Comparison of ENCODE assay signal across 1 cellular context in the genomic region with DNA sequence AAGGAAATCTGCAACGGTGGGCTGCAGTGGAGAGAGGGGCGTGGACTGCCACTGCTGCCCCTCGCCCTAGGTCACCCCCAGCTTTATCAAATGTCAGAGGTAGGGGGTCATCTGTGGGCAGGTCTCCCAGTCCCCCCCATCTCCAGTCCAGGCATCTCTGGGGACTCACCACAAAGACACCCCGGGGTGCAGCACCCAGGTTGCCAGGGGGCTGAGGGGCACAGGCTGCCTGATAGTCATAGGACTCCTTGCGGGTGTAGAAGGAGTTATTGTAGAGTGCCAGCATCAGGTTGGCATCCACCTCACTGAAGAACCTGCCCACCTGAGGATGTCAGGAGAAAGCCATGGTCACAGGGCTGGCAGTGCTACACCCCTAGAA.
TF ChIP-seq lines count a peak whose summit lies in the region.

No MANE protein-coding gene starts in this region.

TF ChIP-seq in HepG2, 621 proteins besides CTCF, POLR2A, EP300 and RAD21:
- TF ChIP-seq KLF6 (CRISPR knock-in tag; IDR thresholded peaks at IDR 0.05), result no peak
- no peak for TF ChIP-seq ZNF383 (CRISPR knock-in tag; IDR thresholded peaks at IDR 0.05; ENCODE audit: borderline replicate concordance)
- no peak for TF ChIP-seq ZNF652 (CRISPR knock-in tag; IDR thresholded peaks at IDR 0.05; ENCODE audit: borderline replicate concordance, low read depth)
- no peak for TF ChIP-seq ZNF138 (CRISPR knock-in tag; IDR thresholded peaks at IDR 0.05; ENCODE audit: low read depth)
- no peak for TF ChIP-seq ZNF180 (CRISPR knock-in tag; IDR thresholded peaks at IDR 0.05; ENCODE audit: borderline replicate concordance, low read depth)
- no peak for TF ChIP-seq IRF2 (CRISPR knock-in tag; IDR thresholded peaks at IDR 0.05)
- no peak for TF ChIP-seq HNRNPH1 (optimal IDR thresholded peaks at IDR 0.05; ENCODE audit: low read depth, low read length)
- TF ChIP-seq, protein P1, sequence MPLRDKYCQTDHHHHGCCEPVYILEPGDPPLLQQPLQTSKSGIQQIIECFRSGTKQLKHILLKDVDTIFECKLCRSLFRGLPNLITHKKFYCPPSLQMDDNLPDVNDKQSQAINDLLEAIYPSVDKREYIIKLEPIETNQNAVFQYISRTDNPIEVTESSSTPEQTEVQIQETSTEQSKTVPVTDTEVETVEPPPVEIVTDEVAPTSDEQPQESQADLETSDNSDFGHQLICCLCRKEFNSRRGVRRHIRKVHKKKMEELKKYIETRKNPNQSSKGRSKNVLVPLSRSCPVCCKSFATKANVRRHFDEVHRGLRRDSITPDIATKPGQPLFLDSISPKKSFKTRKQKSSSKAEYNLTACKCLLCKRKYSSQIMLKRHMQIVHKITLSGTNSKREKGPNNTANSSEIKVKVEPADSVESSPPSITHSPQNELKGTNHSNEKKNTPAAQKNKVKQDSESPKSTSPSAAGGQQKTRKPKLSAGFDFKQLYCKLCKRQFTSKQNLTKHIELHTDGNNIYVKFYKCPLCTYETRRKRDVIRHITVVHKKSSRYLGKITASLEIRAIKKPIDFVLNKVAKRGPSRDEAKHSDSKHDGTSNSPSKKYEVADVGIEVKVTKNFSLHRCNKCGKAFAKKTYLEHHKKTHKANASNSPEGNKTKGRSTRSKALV (CRISPR knock-in tag; IDR thresholded peaks at IDR 0.05), result no peak
- TF ChIP-seq, protein P2, sequence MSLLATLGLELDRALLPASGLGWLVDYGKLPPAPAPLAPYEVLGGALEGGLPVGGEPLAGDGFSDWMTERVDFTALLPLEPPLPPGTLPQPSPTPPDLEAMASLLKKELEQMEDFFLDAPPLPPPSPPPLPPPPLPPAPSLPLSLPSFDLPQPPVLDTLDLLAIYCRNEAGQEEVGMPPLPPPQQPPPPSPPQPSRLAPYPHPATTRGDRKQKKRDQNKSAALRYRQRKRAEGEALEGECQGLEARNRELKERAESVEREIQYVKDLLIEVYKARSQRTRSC (CRISPR knock-in tag; IDR thresholded peaks at IDR 0.05; ENCODE audit: low read depth), result no peak
- TF ChIP-seq, protein P3, sequence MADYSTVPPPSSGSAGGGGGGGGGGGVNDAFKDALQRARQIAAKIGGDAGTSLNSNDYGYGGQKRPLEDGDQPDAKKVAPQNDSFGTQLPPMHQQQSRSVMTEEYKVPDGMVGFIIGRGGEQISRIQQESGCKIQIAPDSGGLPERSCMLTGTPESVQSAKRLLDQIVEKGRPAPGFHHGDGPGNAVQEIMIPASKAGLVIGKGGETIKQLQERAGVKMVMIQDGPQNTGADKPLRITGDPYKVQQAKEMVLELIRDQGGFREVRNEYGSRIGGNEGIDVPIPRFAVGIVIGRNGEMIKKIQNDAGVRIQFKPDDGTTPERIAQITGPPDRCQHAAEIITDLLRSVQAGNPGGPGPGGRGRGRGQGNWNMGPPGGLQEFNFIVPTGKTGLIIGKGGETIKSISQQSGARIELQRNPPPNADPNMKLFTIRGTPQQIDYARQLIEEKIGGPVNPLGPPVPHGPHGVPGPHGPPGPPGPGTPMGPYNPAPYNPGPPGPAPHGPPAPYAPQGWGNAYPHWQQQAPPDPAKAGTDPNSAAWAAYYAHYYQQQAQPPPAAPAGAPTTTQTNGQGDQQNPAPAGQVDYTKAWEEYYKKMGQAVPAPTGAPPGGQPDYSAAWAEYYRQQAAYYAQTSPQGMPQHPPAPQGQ (CRISPR knock-in tag; IDR thresholded peaks at IDR 0.05; ENCODE audit: borderline replicate concordance), result no peak
- no peak for TF ChIP-seq ZNF329 (CRISPR knock-in tag; IDR thresholded peaks at IDR 0.05; ENCODE audit: low read depth)
- TF ChIP-seq ZNF543 (CRISPR knock-in tag; IDR thresholded peaks at IDR 0.05), result no peak
- TF ChIP-seq POLR2AphosphoS5 (IDR thresholded peaks at IDR 0.05; ENCODE audit: low read depth, low read length), result no peak
